Comparison of ENCODE assay signal across 8 cellular contexts in genomic region chr7:151518105-151518780, GRCh38. TPM values are rescaled to one million over a fixed set of nuclear protein-coding genes. Genes with fewer than 3 reads are reported as not detected.
DNase-seq lines count a peak whose midpoint lies in the region; ATAC-seq and TF ChIP-seq lines count a peak whose summit lies in the region.

No MANE protein-coding gene starts in this region.

- peak overlapping the region; percentile 75 to 93 (median 90) for H3K4me3 Mint-ChIP-seq in naive B cell
- peak overlapping the region; percentile 85 to 92 for H3K4me3 Mint-ChIP-seq in stimulated activated naive B cell treated with anti-CD40 and anti-IgM and Interleukin-4, amounts not matched to agents 10 μg/mL and 1 μg/mL and 100 μg/mL, for 72 hours

- H3K9me3 Mint-ChIP-seq in naive B cell, result peaks cover 0 to 4% (median 0%) of the 10 kb centered on the region in 7 donors
- H3K9me3 Mint-ChIP-seq in stimulated activated naive B cell treated with anti-CD40 and anti-IgM and Interleukin-4, amounts not matched to agents 10 μg/mL and 1 μg/mL and 100 μg/mL, for 72 hours, result no peaks in the 10 kb centered on the region

- DNase-seq in EL (peak; percentile 65), NCI-H1092 (lab: John Stamatoyannopoulos, UW) (peak; percentile 48), erythroblast (lab: John Stamatoyannopoulos, UW) (peak; percentile 61 to 77), naive B cell (peak; percentile 49)
- peak; percentile 79 for DNase-seq in activated CD8-positive, alpha-beta memory T cell treated with anti-CD3 and anti-CD28 coated beads, Interleukin-2, amount 50 U/mL, for 48 hours
- peak; percentile 16 for DNase-seq in stimulated activated naive B cell treated with anti-CD40 and anti-IgM and Interleukin-4, amounts not matched to agents 10 μg/mL and 1 μg/mL and 100 μg/mL, for 72 hours

- no peak for TF ChIP-seq POLR2A in erythroblast (IDR thresholded peaks at IDR 0.05; ENCODE audit: low read length)

- no peaks in the 10 kb centered on the region for H3K36me3 Mint-ChIP-seq in naive B cell
- H3K36me3 Mint-ChIP-seq in stimulated activated naive B cell treated with anti-CD40 and anti-IgM and Interleukin-4, amounts not matched to agents 10 μg/mL and 1 μg/mL and 100 μg/mL, for 72 hours, result peaks cover 12 to 27% of the 10 kb centered on the region in 2 donors

- ATAC-seq in naive B cell (ENCODE audit: low read depth in 2 of 2) (no peak), GM19463 (IDR thresholded peaks at IDR 0.05; ENCODE audit: unreplicated experiment) (no peak), GM18519 (IDR thresholded peaks at IDR 0.05; ENCODE audit: low FRiP score, unreplicated experiment) (no peak)
- ATAC-seq in stimulated activated naive B cell treated with anti-CD40 and anti-IgM and Interleukin-4, amounts not matched to agents 10 μg/mL and 1 μg/mL and 100 μg/mL, for 72 hours (replicated peaks), result peak in 1 of 2 donors; percentile 6

- H3K27me3 Mint-ChIP-seq in naive B cell, result peaks cover 0 to 7% (median 4%) of the 10 kb centered on the region in 3 donors
- H3K27me3 Mint-ChIP-seq in stimulated activated naive B cell treated with anti-CD40 and anti-IgM and Interleukin-4, amounts not matched to agents 10 μg/mL and 1 μg/mL and 100 μg/mL, for 72 hours, result peaks cover 0 to 3% of the 10 kb centered on the region in 2 donors

- H3K27ac Mint-ChIP-seq in naive B cell, result peak overlapping the region; percentile 94 to 98 (median 95)
- H3K27ac Mint-ChIP-seq in stimulated activated naive B cell treated with anti-CD40 and anti-IgM and Interleukin-4, amounts not matched to agents 10 μg/mL and 1 μg/mL and 100 μg/mL, for 72 hours, result peak overlapping the region; percentile 94

- peaks cover 42 to 47% (median 43%) of the 10 kb centered on the region in 3 donors for H3K4me1 Mint-ChIP-seq in naive B cell
- H3K4me1 Mint-ChIP-seq in stimulated activated naive B cell treated with anti-CD40 and anti-IgM and Interleukin-4, amounts not matched to agents 10 μg/mL and 1 μg/mL and 100 μg/mL, for 72 hours, result peaks cover 27 to 45% of the 10 kb centered on the region in 2 donors

RNA-seq across cellular contexts. Expression of gene RHEB, which starts 1.5 kb away (rescaled TPM):
- polyA plus RNA-seq in naive B cell (ENCODE audit: low read depth in 6 of 6), result 10 to 100 TPM; 33.6 to 49.9 (median 46.6) TPM

Comparison
In these comparisons a context has a peak if more than half of its experiments do, and no peak if none do; other contexts are left out.
1. DNase-seq: peak in every context shown above with its lines; median percentile 79 in activated CD8-positive, alpha-beta memory T cell treated with anti-CD3 and anti-CD28 coated beads, Interleukin-2, amount 50 U/mL, for 48 hours; 69 in erythroblast; 65 in EL; 49 in naive B cell; 48 in NCI-H1092; 16 in stimulated activated naive B cell treated with anti-CD40 and anti-IgM and Interleukin-4, amounts not matched to agents 10 μg/mL and 1 μg/mL and 100 μg/mL, for 72 hours.